Comparison of ENCODE assay signal across 8 cellular contexts in genomic region chr18:12702221-12703095, GRCh38. TPM values are rescaled to one million over a fixed set of nuclear protein-coding genes. Genes with fewer than 3 reads are reported as not detected.
DNase-seq lines count a peak whose midpoint lies in the region; TF ChIP-seq lines count a peak whose summit lies in the region.

A gene with protein sequence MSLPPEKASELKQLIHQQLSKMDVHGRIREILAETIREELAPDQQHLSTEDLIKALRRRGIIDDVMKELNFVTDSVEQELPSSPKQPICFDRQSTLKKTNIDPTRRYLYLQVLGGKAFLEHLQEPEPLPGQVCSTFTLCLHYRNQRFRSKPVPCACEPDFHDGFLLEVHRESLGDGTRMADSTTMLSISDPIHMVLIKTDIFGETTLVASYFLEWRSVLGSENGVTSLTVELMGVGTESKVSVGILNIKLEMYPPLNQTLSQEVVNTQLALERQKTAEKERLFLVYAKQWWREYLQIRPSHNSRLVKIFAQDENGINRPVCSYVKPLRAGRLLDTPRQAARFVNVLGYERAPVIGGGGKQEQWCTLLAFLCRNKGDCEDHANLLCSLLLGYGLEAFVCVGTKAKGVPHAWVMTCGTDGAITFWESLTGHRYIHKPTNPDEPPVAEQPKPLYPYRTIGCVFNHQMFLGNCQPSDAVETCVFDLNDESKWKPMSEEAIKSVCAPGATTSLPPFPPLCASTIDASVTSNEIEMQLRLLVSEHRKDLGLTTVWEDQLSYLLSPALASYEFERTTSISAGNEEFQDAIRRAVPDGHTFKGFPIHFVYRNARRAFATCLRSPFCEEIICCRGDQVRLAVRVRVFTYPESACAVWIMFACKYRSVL (minus strand): TSS chr18:12702723. CDS start chr18:12702548, 175 bp downstream.
A gene with protein sequence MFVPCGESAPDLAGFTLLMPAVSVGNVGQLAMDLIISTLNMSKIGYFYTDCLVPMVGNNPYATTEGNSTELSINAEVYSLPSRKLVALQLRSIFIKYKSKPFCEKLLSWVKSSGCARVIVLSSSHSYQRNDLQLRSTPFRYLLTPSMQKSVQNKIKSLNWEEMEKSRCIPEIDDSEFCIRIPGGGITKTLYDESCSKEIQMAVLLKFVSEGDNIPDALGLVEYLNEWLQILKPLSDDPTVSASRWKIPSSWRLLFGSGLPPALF (plus strand): TSS chr18:12703042. CDS start chr18:12703108, 66 bp downstream.

- H3K4me2 ChIP-seq in GM23248 (ENCODE audit: unreplicated experiment) = peak within 1 kb of the TSS; percentile 97

- H3K79me2 ChIP-seq in GM23248 (ENCODE audit: insufficient read depth) = peaks cover 77% of the 10 kb centered on the region

- peaks cover 11% of the 10 kb centered on the region; the same call in 1 of the 2 replicates for H3F3A ChIP-seq in GM23248 (ENCODE audit: insufficient read depth)

- DNase-seq in EH (ENCODE audit: low read depth) = peak; percentile 89
- DNase-seq in GM23248 = peak; percentile 96
- DNase-seq in LHCN-M2 (ENCODE audit: low read depth) = peak; percentile 90
- DNase-seq in SHP77 (lab: John Stamatoyannopoulos, UW) = peak; percentile 65 to 71
- DNase-seq in activated T-helper 9 cell treated with anti-CD3 and anti-CD28 coated beads, Interleukin-2, amount 50 U/mL, for 16 hours (ENCODE audit: low read depth) = peak; percentile 78
- DNase-seq in fibroblast of pulmonary artery (ENCODE audit: low read depth) = peak; percentile 91
- DNase-seq in nephron progenitor cell = peak; percentile 90

- H3K4me3 ChIP-seq in GM23248 (peak within 1 kb of the TSS; percentile 98), fibroblast of pulmonary artery (replicated peaks; ENCODE audit: low read depth, low read length) (peak within 1 kb of the TSS; percentile 97)

- in situ Hi-C loops in GM23248 (cut with MboI) = no loop called here

- peaks cover 10% of the 10 kb centered on the region; the same call in 1 of the 2 replicates for H3K36me3 ChIP-seq in GM23248 (ENCODE audit: low read depth)

- H2AFZ ChIP-seq in GM23248 = peak within 1 kb of the TSS; percentile 92

- H3K27me3 ChIP-seq in GM23248 (replicated peaks; ENCODE audit: insufficient read depth) = no peaks in the 10 kb centered on the region

- WGBS in GM23248 (ENCODE audit: low coverage in 1 of 2, low lambda C conversion rate in 2 of 2, missing lambda C conversion rate in 2 of 2), 2 experiments = 1% methylated on average over 56 to 75 of the region's 89 CpGs

- peaks cover 10% of the 10 kb centered on the region for H3K4me1 ChIP-seq in GM23248 (ENCODE audit: insufficient read depth)

- no peaks in the 10 kb centered on the region for H4K20me1 ChIP-seq in GM23248 (ENCODE audit: insufficient read depth)

- peaks cover 41% of the 10 kb centered on the region for H3K4me1 Mint-ChIP-seq in nephron progenitor cell
- H3K4me1 Mint-ChIP-seq in stimulated activated naive CD8-positive, alpha-beta T cell treated with anti-CD3 and anti-CD28 coated beads, Interleukin-15, Interleukin-2, amounts not matched to agents 100 ng/mL and 50 ng/mL, for 24 hours (ENCODE audit: low read depth) = peaks cover 50% of the 10 kb centered on the region

- no peaks in the 10 kb centered on the region for H3K9me3 ChIP-seq in GM23248 (ENCODE audit: low read depth)

- peak within 1 kb of the TSS; percentile 100 for H3K27ac Mint-ChIP-seq in nephron progenitor cell
- H3K27ac Mint-ChIP-seq in stimulated activated naive CD8-positive, alpha-beta T cell treated with anti-CD3 and anti-CD28 coated beads, Interleukin-15, Interleukin-2, amounts not matched to agents 100 ng/mL and 50 ng/mL, for 24 hours = peak within 1 kb of the TSS; percentile 99

- TF ChIP-seq CTCF in fibroblast of pulmonary artery (IDR thresholded peaks at IDR 0.05; ENCODE audit: low read length, missing control alignments) (no peak), nephron progenitor cell (IDR thresholded peaks at IDR 0.05) (no peak)

- no peaks in the 10 kb centered on the region for H3K9me2 ChIP-seq in GM23248 (ENCODE audit: insufficient read depth)

- peak within 1 kb of the TSS; percentile 96 for H3K27ac ChIP-seq in GM23248

- peaks cover 36% of the 10 kb centered on the region for H3K36me3 Mint-ChIP-seq in nephron progenitor cell (ENCODE audit: low read depth)
- peaks cover 45% of the 10 kb centered on the region for H3K36me3 Mint-ChIP-seq in stimulated activated naive CD8-positive, alpha-beta T cell treated with anti-CD3 and anti-CD28 coated beads, Interleukin-15, Interleukin-2, amounts not matched to agents 100 ng/mL and 50 ng/mL, for 24 hours (ENCODE audit: low read depth)

- H3K27me3 Mint-ChIP-seq in nephron progenitor cell (ENCODE audit: low read depth, poor library complexity) = peaks cover 3% of the 10 kb centered on the region
- H3K27me3 Mint-ChIP-seq in stimulated activated naive CD8-positive, alpha-beta T cell treated with anti-CD3 and anti-CD28 coated beads, Interleukin-15, Interleukin-2, amounts not matched to agents 100 ng/mL and 50 ng/mL, for 24 hours = no peaks in the 10 kb centered on the region

- H3K9me3 Mint-ChIP-seq in nephron progenitor cell = no peaks in the 10 kb centered on the region
- no peaks in the 10 kb centered on the region for H3K9me3 Mint-ChIP-seq in stimulated activated naive CD8-positive, alpha-beta T cell treated with anti-CD3 and anti-CD28 coated beads, Interleukin-15, Interleukin-2, amounts not matched to agents 100 ng/mL and 50 ng/mL, for 24 hours

- peak within 1 kb of the TSS; percentile 99 for H3K4me3 Mint-ChIP-seq in nephron progenitor cell
- peak within 1 kb of the TSS; percentile 98 for H3K4me3 Mint-ChIP-seq in stimulated activated naive CD8-positive, alpha-beta T cell treated with anti-CD3 and anti-CD28 coated beads, Interleukin-15, Interleukin-2, amounts not matched to agents 100 ng/mL and 50 ng/mL, for 24 hours

- peak within 1 kb of the TSS; percentile 98 for H3K9ac ChIP-seq in GM23248

RNA-seq across cellular contexts. Expression of the first gene that starts in this region (rescaled TPM):
- 11.8 and 19.7 TPM in 2 replicates for total RNA-seq in GM23248 (2014; rRNA removed; shearing (Covaris generic))
- 6.5 TPM in 2 replicates for polyA plus RNA-seq in GM23248 (2016; fragmentation: Nextera tagmentation; extraction: Ambion mirVana)
- total RNA-seq in LHCN-M2 (2014; rRNA removed) = 12.9 and 13.8 TPM in 2 replicates
- 2.6 TPM for polyA plus RNA-seq in LHCN-M2 (2012)

RNA-seq across cellular contexts. Expression of the second gene that starts in this region (rescaled TPM):
- 63.4 and 81.7 TPM in 2 replicates for total RNA-seq in GM23248 (2014; rRNA removed; shearing (Covaris generic))
- polyA plus RNA-seq in GM23248 (2016; fragmentation: Nextera tagmentation; extraction: Ambion mirVana) = 125 and 128 TPM in 2 replicates
- total RNA-seq in LHCN-M2 (2014; rRNA removed) = 92.8 and 95.2 TPM in 2 replicates
- polyA plus RNA-seq in LHCN-M2 (2012) = 49.1 TPM

Comparison
In these comparisons a context has a peak if more than half of its experiments do, and no peak if none do; other contexts are left out.
1. Peak in every context shown above with its lines: DNase-seq, H3K4me3 ChIP-seq and H3K27ac ChIP-seq.